ENCODE assay signal across 12 cellular contexts in genomic region chr2:64607381-64607780, GRCh38. TPM values are rescaled to one million over a fixed set of nuclear protein-coding genes. Genes with fewer than 3 reads are reported as not detected.
A peak's percentile ranks its signal among the peaks of the same experiment; 100 is the strongest.
DNase-seq lines count a peak whose midpoint lies in the region; ATAC-seq and TF ChIP-seq lines count a peak whose summit lies in the region.
"Had no signal": no experiment of that assay in that cellular context is flagged by ENCODE, and none has a peak within 500 bp of the region (broad histone marks: within the 10 kb centered on the region; RNA-seq: fewer than 3 reads in every experiment).

No MANE protein-coding gene starts in this region.

- H3K4me1 ChIP-seq in PC-9 (replicated peaks; ENCODE audit: insufficient read depth) (peaks cover 43% of the 10 kb centered on the region), esophagus squamous epithelium (peaks cover 21 to 58% (median 44%) of the 10 kb centered on the region in 3 donors)

- peak overlapping the region; percentile 7 for H3K4me3 Mint-ChIP-seq in activated CD4-positive, alpha-beta T cell treated with anti-CD3 and anti-CD28 coated beads, Interleukin-2, amount 10 ng/mL, durations not matched to agents 7 days and 5 days
- H3K4me3 Mint-ChIP-seq in stimulated activated memory B cell treated with anti-CD40 and anti-IgM and Interleukin-4, amounts not matched to agents 10 μg/mL and 1 μg/mL and 100 μg/mL, for 72 hours, result peak overlapping the region; percentile 85

- no peak for DNase-seq in activated CD4-positive, alpha-beta T cell treated with anti-CD3 and anti-CD28 coated beads, Interleukin-2, amount 10 ng/mL, durations not matched to agents 7 days and 5 days
- DNase-seq in activated CD4-positive, alpha-beta T cell treated with anti-CD3 and anti-CD28 coated beads for 1 hour, result no peak
- DNase-seq in PC-9 (no peak), esophagus squamous epithelium (lab: John Stamatoyannopoulos, UW) (no peak), GF-D8 (lab: John Stamatoyannopoulos, UW) (no peak), iPS-NIHi11 (ENCODE audit: low spot score) (no peak)
- DNase-seq: dermis blood vessel endothelial cell, MM.1S, NCI-H345, SIG-M5 had no signal

- no peaks in the 10 kb centered on the region for H3K79me2 ChIP-seq in PC-9 (ENCODE audit: low read depth)

- peak overlapping the region; percentile 73 for H3K27ac Mint-ChIP-seq in activated CD4-positive, alpha-beta T cell treated with anti-CD3 and anti-CD28 coated beads, Interleukin-2, amount 10 ng/mL, durations not matched to agents 7 days and 5 days
- H3K27ac Mint-ChIP-seq in stimulated activated memory B cell treated with anti-CD40 and anti-IgM and Interleukin-4, amounts not matched to agents 10 μg/mL and 1 μg/mL and 100 μg/mL, for 72 hours, result peak overlapping the region; percentile 100

- H3F3A ChIP-seq in PC-9 (ENCODE audit: insufficient read depth, low read depth), result peaks cover 28% of the 10 kb centered on the region

- H3K4me3 ChIP-seq in PC-9 (peak overlapping the region; percentile 23; the same call in 1 of the 2 replicates), esophagus squamous epithelium (peak overlapping the region; percentile 1 to 44 (median 32))

- no peak for ATAC-seq in stimulated activated memory B cell treated with anti-CD40 and anti-IgM and Interleukin-4, amounts not matched to agents 10 μg/mL and 1 μg/mL and 100 μg/mL, for 72 hours
- no peak for ATAC-seq in GM18870 (IDR thresholded peaks at IDR 0.05; ENCODE audit: unreplicated experiment)

- no peak for TF ChIP-seq POLR2A in esophagus squamous epithelium (IDR thresholded peaks at IDR 0.05)

- CTCF ChIA-PET in activated CD4-positive, alpha-beta T cell treated with anti-CD3 and anti-CD28 coated beads, Interleukin-2, amount 10 ng/mL, durations not matched to agents 7 days and 5 days (lab: Charles Lee), result interaction anchor here (0.6 to 5.7 kb wide), 16 partner anchors 10 to 558 kb away, joined by 3 to 49 read pairs (median 6); partner anchors contain the start of gene SERTAD2
- CTCF ChIA-PET in PC-9 (lab: Charles Lee), result interaction anchor here (1.0 to 2.0 kb wide), 6 partner anchors 11 to 266 kb away, joined by 3 to 12 read pairs (median 4); no protein-coding TSS in a partner anchor

- peaks cover 4% of the 10 kb centered on the region for H3K36me3 Mint-ChIP-seq in activated CD4-positive, alpha-beta T cell treated with anti-CD3 and anti-CD28 coated beads, Interleukin-2, amount 10 ng/mL, durations not matched to agents 7 days and 5 days (ENCODE audit: low read depth)
- peaks cover 8% of the 10 kb centered on the region for H3K36me3 Mint-ChIP-seq in stimulated activated memory B cell treated with anti-CD40 and anti-IgM and Interleukin-4, amounts not matched to agents 10 μg/mL and 1 μg/mL and 100 μg/mL, for 72 hours

- H3K36me3 ChIP-seq in PC-9 (ENCODE audit: low read depth) (no peaks in the 10 kb centered on the region), esophagus squamous epithelium (no peaks in the 10 kb centered on the region)

- intact Hi-C loops in PC-9 (cut with micrococcal nuclease; ENCODE audit: unreplicated experiment), result loop anchor here (1.0 to 2.0 kb wide), 3 partner anchors 42 to 257 kb away; no protein-coding TSS in a partner anchor
- intact Hi-C loops in esophagus squamous epithelium (cut with DNase I), result no loop called here

- peaks cover 25% of the 10 kb centered on the region for H3K4me1 Mint-ChIP-seq in activated CD4-positive, alpha-beta T cell treated with anti-CD3 and anti-CD28 coated beads, Interleukin-2, amount 10 ng/mL, durations not matched to agents 7 days and 5 days
- peaks cover 32% of the 10 kb centered on the region for H3K4me1 Mint-ChIP-seq in stimulated activated memory B cell treated with anti-CD40 and anti-IgM and Interleukin-4, amounts not matched to agents 10 μg/mL and 1 μg/mL and 100 μg/mL, for 72 hours

- 32 to 38% methylated on average over 6 to 7 of the region's 7 CpGs for WGBS in esophagus squamous epithelium, 2 donors

- no peaks in the 10 kb centered on the region for H3K9me2 ChIP-seq in PC-9 (ENCODE audit: insufficient read depth)

- peak overlapping the region; percentile 92 for H3K27ac ChIP-seq in PC-9
- peak overlapping the region; percentile 78 to 96 (median 91) for H3K27ac ChIP-seq in esophagus squamous epithelium

- H3K9me3 ChIP-seq in PC-9 (ENCODE audit: insufficient read depth, low read depth) (0 out of 2 replicates have a peak, but pooled peaks cover 4% of the 10 kb centered on the region), esophagus squamous epithelium (no peaks in the 10 kb centered on the region)

- H3K27me3 ChIP-seq in PC-9 (ENCODE audit: insufficient read depth, low read depth) (no peaks in the 10 kb centered on the region), esophagus squamous epithelium (no peaks in the 10 kb centered on the region)

- BruUV-seq in PC-9 (replicated peaks; lab: Mats Ljungman, UMichigan), result no TSS peak

- peaks cover 15% of the 10 kb centered on the region for H3K27me3 Mint-ChIP-seq in activated CD4-positive, alpha-beta T cell treated with anti-CD3 and anti-CD28 coated beads, Interleukin-2, amount 10 ng/mL, durations not matched to agents 7 days and 5 days
- H3K27me3 Mint-ChIP-seq in stimulated activated memory B cell treated with anti-CD40 and anti-IgM and Interleukin-4, amounts not matched to agents 10 μg/mL and 1 μg/mL and 100 μg/mL, for 72 hours, result no peaks in the 10 kb centered on the region

- TF ChIP-seq CTCF in PC-9 (conservative IDR thresholded peaks at IDR 0.05) (no peak), esophagus squamous epithelium (IDR thresholded peaks at IDR 0.05) (no peak)

- peaks cover 12% of the 10 kb centered on the region for H3K9me3 Mint-ChIP-seq in activated CD4-positive, alpha-beta T cell treated with anti-CD3 and anti-CD28 coated beads, Interleukin-2, amount 10 ng/mL, durations not matched to agents 7 days and 5 days
- peaks cover 6% of the 10 kb centered on the region for H3K9me3 Mint-ChIP-seq in stimulated activated memory B cell treated with anti-CD40 and anti-IgM and Interleukin-4, amounts not matched to agents 10 μg/mL and 1 μg/mL and 100 μg/mL, for 72 hours

- H4K20me1 ChIP-seq in PC-9 (ENCODE audit: insufficient read depth), result no peaks in the 10 kb centered on the region

- POLR2A ChIA-PET in activated CD4-positive, alpha-beta T cell treated with anti-CD3 and anti-CD28 coated beads, Interleukin-2, amount 10 ng/mL, durations not matched to agents 7 days and 5 days (lab: Charles Lee), result no interaction called here
- POLR2A ChIA-PET in PC-9 (lab: Charles Lee; ENCODE audit: unreplicated experiment), result interaction anchor here (0.6 to 1.3 kb wide), 6 partner anchors 10 to 167 kb away, joined by 3 to 23 read pairs (median 5); no protein-coding TSS in a partner anchor

- peak overlapping the region; percentile 72 for H3K4me2 ChIP-seq in PC-9

- H2AFZ ChIP-seq in PC-9, result no peak overlapping the region

RNA-seq across cellular contexts. Expression of gene SERTAD2, which starts 46.3 kb away (rescaled TPM):
- total RNA-seq in activated CD4-positive, alpha-beta T cell treated with anti-CD3 and anti-CD28 coated beads, Interleukin-2, amount 10 ng/mL, durations not matched to agents 7 days and 5 days, result 10 to 100 TPM; 16.9 to 18.7 TPM
- total RNA-seq in PC-9 (2021) (27.3 and 31.4 TPM in 2 replicates), esophagus squamous epithelium (10 to 100 TPM; 19.5 to 54.0 (median 20.8) TPM)
